ENCODE assay signal across 31 cellular contexts in genomic region chr6:132412656-132413500, GRCh38. TPM values are rescaled to one million over a fixed set of nuclear protein-coding genes. Genes with fewer than 3 reads are reported as not detected.
DNase-seq lines count a peak whose midpoint lies in the region; ATAC-seq and TF ChIP-seq lines count a peak whose summit lies in the region.
"Had no signal": no experiment of that assay in that cellular context is flagged by ENCODE, and none has a peak within 500 bp of the region (broad histone marks: within the 10 kb centered on the region; RNA-seq: fewer than 3 reads in every experiment).

No MANE protein-coding gene starts in this region.

- H3K27me3 ChIP-seq in mesenchymal stem cell (ENCODE audit: control insufficient read depth in 1 of 2, insufficient read depth in 1 of 2, low read length in 2 of 2), result no peaks in the 10 kb centered on the region
- H3K27me3 ChIP-seq: cardiac muscle cell, heart left ventricle, neutrophil, stomach had no signal

- peaks cover 15% of the 10 kb centered on the region for H3K9me3 ChIP-seq in mesenchymal stem cell (ENCODE audit: control insufficient read depth, low read length)
- H3K9me3 ChIP-seq: neutrophil had no signal

- no peak overlapping the region for H3K23ac ChIP-seq in mesenchymal stem cell (ENCODE audit: low read length in 2 of 2)

- H2AK5ac ChIP-seq in mesenchymal stem cell (ENCODE audit: low read length, severe bottlenecking), result no peak overlapping the region

- H2BK15ac ChIP-seq in mesenchymal stem cell (ENCODE audit: low read depth, poor library complexity, severe bottlenecking), result no peak overlapping the region

- 86% methylated on average over 3 of the region's 5 CpGs for WGBS in mesenchymal stem cell

- DNase-seq in EH (ENCODE audit: low read depth), result peak; percentile 42
- peak; percentile 42 for DNase-seq in NCI-H226
- DNase-seq in cardiac fibroblast (ENCODE audit: low read depth in 2 of 2), result peak; percentile 40 to 74
- no peak for DNase-seq in mesenchymal stem cell
- DNase-seq in left lobe of liver (ENCODE audit: low spot score), result no peak
- DNase-seq in NCI-H146 treated with DMSO at 0.1 percent for 48 hours (lab: John Stamatoyannopoulos, UW; ENCODE audit: unreplicated experiment), result no peak
- DNase-seq: ACHN; activated CD4-positive, alpha-beta T cell treated with anti-CD3 and anti-CD28 coated beads, Interleukin-2, amount 10 ng/mL, durations not matched to agents 24 days and 14 days; activated CD8-positive, alpha-beta memory T cell treated with anti-CD3 and anti-CD28 coated beads for 24 hours; activated naive CD4-positive, alpha-beta T cell treated with anti-CD3 and anti-CD28 coated beads, Interleukin-2, amount 50 U/mL, for 16 hours; activated T-cell treated with anti-CD3 and anti-CD28 coated beads for 4 hours; DMS53; effector memory CD4-positive, alpha-beta T cell; GF-D8; heart left ventricle; Karpas-422; MV-4-11; NCI-H1436 treated with DMSO at 0.1 percent for 48 hours; NCI-H748 treated with DMSO at 0.1 percent for 48 hours; SIG-M5; stimulated activated CD4-positive, alpha-beta T cell treated with anti-CD3 and anti-CD28 coated beads, Interleukin-4, amount 100 ng/mL, for 1 hour; stomach; T-cell had no signal

- no peaks in the 10 kb centered on the region for H3K79me1 ChIP-seq in mesenchymal stem cell (replicated peaks; ENCODE audit: low read length, poor library complexity, severe bottlenecking)

- H2BK5ac ChIP-seq in mesenchymal stem cell (ENCODE audit: low read depth, low read length, poor library complexity, severe bottlenecking), result no peak overlapping the region

- TF ChIP-seq CTCF in cardiac fibroblast (IDR thresholded peaks at IDR 0.05; ENCODE audit: low read depth, low read length), result no peak

- no peaks in the 10 kb centered on the region for H3K36me3 ChIP-seq in mesenchymal stem cell (ENCODE audit: control insufficient read depth in 1 of 2, insufficient read depth in 2 of 2, low read depth in 1 of 2, low read length in 2 of 2)
- H3K36me3 ChIP-seq: cardiac muscle cell, heart left ventricle, neutrophil, stomach had no signal

- no peak overlapping the region for H4K8ac ChIP-seq in mesenchymal stem cell (ENCODE audit: low read length)

- no peak overlapping the region for H3K27ac ChIP-seq in mesenchymal stem cell (ENCODE audit: low read length, poor library complexity, severe bottlenecking)
- H3K27ac ChIP-seq: cardiac muscle cell, coronary artery, epithelial cell of prostate, heart left ventricle, neutrophil, stomach had no signal

- H3K4me3 ChIP-seq in cardiac fibroblast (replicated peaks in 1 of 2; ENCODE audit: low read depth in 2 of 2, low read length in 2 of 2), result no peak overlapping the region
- no peak overlapping the region for H3K4me3 ChIP-seq in mesenchymal stem cell (ENCODE audit: insufficient read depth in 1 of 2, low read depth in 1 of 2, low read length in 2 of 2)
- H3K4me3 ChIP-seq: cardiac muscle cell, coronary artery, heart left ventricle, stomach had no signal

- H3K4me1 ChIP-seq in mesenchymal stem cell (ENCODE audit: control insufficient read depth, insufficient read depth, low read depth, low read length), result peaks cover 2% of the 10 kb centered on the region
- H3K4me1 ChIP-seq: heart left ventricle, stomach had no signal

- no peak overlapping the region for H3K14ac ChIP-seq in mesenchymal stem cell (ENCODE audit: low read length in 2 of 2)

- peak overlapping the region; percentile 18 for H3K9ac ChIP-seq in mesenchymal stem cell (ENCODE audit: low read length)

- ATAC-seq in left lobe of liver (no peak), HG02870 (IDR thresholded peaks at IDR 0.05; ENCODE audit: unreplicated experiment) (no peak), HG03097 (IDR thresholded peaks at IDR 0.05; ENCODE audit: low FRiP score, unreplicated experiment) (no peak)
- ATAC-seq: heart left ventricle, sciatic nerve, T-cell had no signal

- no peak overlapping the region for H3K4ac ChIP-seq in mesenchymal stem cell (ENCODE audit: low read depth in 1 of 2, low read length in 2 of 2)

- no peak overlapping the region for H3K18ac ChIP-seq in mesenchymal stem cell (ENCODE audit: low read depth in 1 of 2, low read length in 2 of 2)

- H2BK12ac ChIP-seq in mesenchymal stem cell (ENCODE audit: low read length in 2 of 2), result no peak overlapping the region

- H2AFZ ChIP-seq in mesenchymal stem cell (ENCODE audit: low read depth, low read length), result no peak overlapping the region

- no peak overlapping the region for H2BK120ac ChIP-seq in mesenchymal stem cell (ENCODE audit: low read depth, low read length)

- H3K4me2 ChIP-seq in mesenchymal stem cell (ENCODE audit: low read length, poor library complexity, severe bottlenecking), result no peak overlapping the region

- H4K91ac ChIP-seq in mesenchymal stem cell (ENCODE audit: low read length), result no peak overlapping the region

RNA-seq across cellular contexts. Expression of gene MOXD1, which starts 11.6 kb away (rescaled TPM):
- polyA plus RNA-seq in mesenchymal stem cell (2013, experiment 1 of 2), result 30.8 TPM
- 32.3 TPM for polyA plus RNA-seq in mesenchymal stem cell (2013, experiment 2 of 2)
- total RNA-seq in left lobe of liver, result 0.28 TPM
- total RNA-seq: activated CD4-positive, alpha-beta T cell treated with anti-CD3 and anti-CD28 coated beads, Interleukin-2, amount 10 ng/mL, durations not matched to agents 24 days and 14 days; activated T-helper 2 cell treated with anti-CD3 and anti-CD28 coated beads, Interferon-gamma antibody, Interleukin-2, Interleukin-4, amounts not matched to agents 10 μg/mL and 5 μg/mL and 100 μg/mL, durations not matched to agents 14 hours and 24 hours and 36 hours had no signal

Comparison
In these comparisons a context has a peak if more than half of its experiments do, and no peak if none do; other contexts are left out.
1. DNase-seq: peak in EH (single experiment), NCI-H226 (single experiment) and cardiac fibroblast (2 of 2); none in mesenchymal stem cell (single experiment), left lobe of liver (single experiment) and NCI-H146 treated with DMSO at 0.1 percent for 48 hours (single experiment).